Comparison of ENCODE assay signal across 8 cellular contexts in the genomic region with DNA sequence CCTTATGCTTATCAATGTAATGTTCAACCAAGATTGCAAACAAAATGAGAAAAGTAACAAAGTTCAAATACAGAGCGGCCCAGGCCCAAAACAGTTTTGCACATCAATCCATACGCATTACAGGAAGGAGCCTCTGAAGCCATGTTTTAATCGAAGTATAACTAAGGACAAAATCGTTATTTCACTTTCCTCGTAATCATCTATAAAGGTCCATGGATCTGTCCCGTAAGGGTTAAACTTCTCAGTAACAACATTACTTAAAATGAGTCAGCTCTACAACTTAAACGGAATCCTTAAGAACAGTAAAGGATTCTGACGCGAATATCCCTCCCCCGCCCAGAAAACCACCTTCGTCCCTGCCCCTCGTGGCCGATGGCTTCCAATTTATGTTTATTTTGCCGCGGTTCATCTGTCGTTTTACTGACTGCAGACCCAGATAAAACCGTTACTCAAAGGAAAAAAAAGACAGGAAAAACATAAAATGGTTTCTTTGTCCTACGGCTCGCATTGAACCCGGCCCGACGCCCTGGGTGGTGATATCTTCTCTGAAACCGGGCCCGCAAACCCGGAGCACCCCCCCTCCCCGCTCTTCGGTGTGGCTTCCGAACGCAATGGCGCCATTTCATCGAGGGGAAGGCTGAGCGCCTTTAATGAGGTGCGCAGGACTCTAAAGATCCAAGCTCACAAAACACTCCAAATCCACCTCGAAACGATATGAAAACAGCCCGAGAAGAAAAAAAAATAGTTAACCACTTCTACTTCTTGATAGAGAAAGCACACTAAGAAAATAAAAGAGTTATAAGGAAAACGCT. TPM values are rescaled to one million over a fixed set of nuclear protein-coding genes. Genes with fewer than 3 reads are reported as not detected.
DNase-seq lines count a peak whose midpoint lies in the region; ATAC-seq and TF ChIP-seq lines count a peak whose summit lies in the region.

No MANE protein-coding gene starts in this region.

- H3K27ac ChIP-seq in SU-DHL-6 (ENCODE audit: low read depth, low read length) = peak overlapping the region; percentile 97
- H3K27ac ChIP-seq in angular gyrus (ENCODE audit: low read depth, low read length) = peak overlapping the region; percentile 100
- peak overlapping the region; percentile 99 for H3K27ac ChIP-seq in hepatocyte
- H3K27ac ChIP-seq in sigmoid colon = peak overlapping the region; percentile 97 to 99 (median 98)

- peak overlapping the region; percentile 100 for H3K27ac Mint-ChIP-seq in HFFc6

- intact Hi-C loops in sigmoid colon (cut with DNase I) = loop anchor here (2.0 to 10.0 kb wide), 9 partner anchors 107 to 1465 kb away; a partner anchor contains a TSS

- H3K4me1 Mint-ChIP-seq in HFFc6 (ENCODE audit: low read depth) = peaks cover 46% of the 10 kb centered on the region

- H3K4me3 Mint-ChIP-seq in HFFc6 = peak overlapping the region; percentile 100

- under 1% methylated on average over 37 of the region's 37 CpGs for WGBS in hepatocyte (ENCODE audit: low lambda C conversion rate, missing lambda C conversion rate)
- WGBS in sigmoid colon, 2 donors = 0 to 1% methylated on average over 37 of the region's 37 CpGs

- H3K79me2 ChIP-seq in SU-DHL-6 (ENCODE audit: insufficient read depth, low read length) (peaks cover 86% of the 10 kb centered on the region), hepatocyte (peaks cover 89% of the 10 kb centered on the region)

- peaks cover 71% of the 10 kb centered on the region for H3K36me3 Mint-ChIP-seq in HFFc6 (ENCODE audit: low read depth)

- TF ChIP-seq CTCF in HFFc6 (IDR thresholded peaks at IDR 0.05) (no peak), SU-DHL-6 (IDR thresholded peaks at IDR 0.05; ENCODE audit: insufficient read depth, low read length, poor library complexity, severe bottlenecking) (no peak), hepatocyte (IDR thresholded peaks at IDR 0.05; ENCODE audit: poor library complexity) (no peak), sigmoid colon (IDR thresholded peaks at IDR 0.05) (no peak)

- H3K4me3 ChIP-seq in SU-DHL-6 (ENCODE audit: insufficient read depth, low read length, poor library complexity, severe bottlenecking) = peak overlapping the region; percentile 99
- peak overlapping the region; percentile 81 for H3K4me3 ChIP-seq in hepatocyte
- peak overlapping the region; percentile 83 to 98 (median 94) for H3K4me3 ChIP-seq in sigmoid colon

- H4K20me1 ChIP-seq in SU-DHL-6 (ENCODE audit: low read depth, low read length) (peaks cover 67% of the 10 kb centered on the region), hepatocyte (ENCODE audit: insufficient read depth, poor library complexity, severe bottlenecking) (peaks cover 73% of the 10 kb centered on the region)

- H2AFZ ChIP-seq in SU-DHL-6 (ENCODE audit: low read depth, low read length, severe bottlenecking) (no peak overlapping the region), hepatocyte (peak overlapping the region; percentile 48)

- H3K4me2 ChIP-seq in SU-DHL-6 (ENCODE audit: low read depth, low read length, poor library complexity, severe bottlenecking) (peak overlapping the region; percentile 75), hepatocyte (peak overlapping the region; percentile 84)

- TF ChIP-seq EP300 in sigmoid colon (IDR thresholded peaks at IDR 0.05) = no peak

- H3K27me3 Mint-ChIP-seq in HFFc6 (ENCODE audit: insufficient read depth) = peaks cover 22% of the 10 kb centered on the region

- peaks cover 71% of the 10 kb centered on the region for H3K36me3 ChIP-seq in SU-DHL-6 (ENCODE audit: low read length)
- no peaks in the 10 kb centered on the region for H3K36me3 ChIP-seq in hepatocyte (replicated peaks; ENCODE audit: insufficient read depth, low read depth)
- H3K36me3 ChIP-seq in sigmoid colon = peaks cover 20 to 33% (median 21%) of the 10 kb centered on the region in 4 donors

- H3K27me3 ChIP-seq in SU-DHL-6 (ENCODE audit: low read length) (no peaks in the 10 kb centered on the region), hepatocyte (no peaks in the 10 kb centered on the region), sigmoid colon (no peaks in the 10 kb centered on the region)

- H3K9ac ChIP-seq in SU-DHL-6 (ENCODE audit: low read length) = peak overlapping the region; percentile 98

- no peak for ATAC-seq in GM21825 (IDR thresholded peaks at IDR 0.05; ENCODE audit: unreplicated experiment)
- no peak for ATAC-seq in GM21619 (IDR thresholded peaks at IDR 0.05; ENCODE audit: unreplicated experiment)

- peak in 1 of 2 donors; percentile 55 for TF ChIP-seq POLR2A in sigmoid colon (IDR thresholded peaks at IDR 0.05)

- DNase-seq in AG08395 (ENCODE audit: low spot score) (peak; percentile 41), HFFc6 (no peak), hepatocyte (ENCODE audit: low spot score) (peak; percentile 77), sigmoid colon (peak; percentile 89)

- H3F3A ChIP-seq in SU-DHL-6 (ENCODE audit: insufficient read depth) = peaks cover 77% of the 10 kb centered on the region

- H3K9me2 ChIP-seq in SU-DHL-6 (replicated peaks; ENCODE audit: insufficient read depth, low read length) = no peaks in the 10 kb centered on the region
- no peaks in the 10 kb centered on the region for H3K9me2 ChIP-seq in hepatocyte (replicated peaks; ENCODE audit: insufficient read depth)

- H3K4me1 ChIP-seq in hepatocyte (ENCODE audit: insufficient read depth) (peaks cover 25% of the 10 kb centered on the region), sigmoid colon (peaks cover 0 to 55% (median 51%) of the 10 kb centered on the region in 4 donors)

- peaks cover 11% of the 10 kb centered on the region for H3K9me3 Mint-ChIP-seq in HFFc6

- no peaks in the 10 kb centered on the region for H3K9me3 ChIP-seq in SU-DHL-6 (ENCODE audit: insufficient read depth, low read length)
- no peaks in the 10 kb centered on the region for H3K9me3 ChIP-seq in hepatocyte (ENCODE audit: low read depth)
- H3K9me3 ChIP-seq in sigmoid colon = no peaks in the 10 kb centered on the region

RNA-seq across cellular contexts. Expression of a gene that starts 1.0 kb away (rescaled TPM):
- total RNA-seq in HFFc6 (2021; fragmentation: NEBNext Ultra II Directional; extraction: Animal tissue kit (Norgen Biotek cat#: 25700)) = 100 to 1,000 TPM; 403 to 643 (median 565) TPM
- total RNA-seq in hepatocyte (193 and 215 TPM in 2 replicates), sigmoid colon (100 to 1,000 TPM; 141 to 208 (median 181) TPM)
- polyA plus RNA-seq in hepatocyte (553 and 625 TPM in 2 replicates), sigmoid colon (100 to 1,000 TPM; 437 to 885 (median 514) TPM)

RNA-seq across cellular contexts. Expression of a gene that starts 2.0 kb away (rescaled TPM):
- total RNA-seq in HFFc6 (2021; fragmentation: NEBNext Ultra II Directional; extraction: Animal tissue kit (Norgen Biotek cat#: 25700)) = 100 to 1,000 TPM; 115 to 150 (median 140) TPM
- 154 and 165 TPM in 2 replicates for total RNA-seq in hepatocyte
- 120 and 129 TPM in 2 replicates for polyA plus RNA-seq in hepatocyte
- 10 to 100 TPM; 58.1 to 97.1 (median 88.3) TPM for total RNA-seq in sigmoid colon
- 100 to 1,000 TPM in 1 of 3 donors, 10 to 100 TPM in 2; 93.6 to 101 (median 94.9) TPM for polyA plus RNA-seq in sigmoid colon

RNA-seq across cellular contexts. Expression of a gene that starts 47.5 kb away (rescaled TPM):
- 1 to 10 TPM; 2.3 to 6.5 (median 2.7) TPM for total RNA-seq in HFFc6 (2021; fragmentation: NEBNext Ultra II Directional; extraction: Animal tissue kit (Norgen Biotek cat#: 25700))
- total RNA-seq in hepatocyte (10.0 and 10.8 TPM in 2 replicates), sigmoid colon (1 to 10 TPM in 3 of 4 donors, under 1 TPM in 1; 0.55 to 2.1 (median 1.7) TPM)
- polyA plus RNA-seq in hepatocyte (4.7 and 6.5 TPM in 2 replicates), sigmoid colon (10 to 100 TPM in 1 of 3 donors, 1 to 10 TPM in 1, under 1 TPM in 1; 0.60 to 15.0 (median 2.3) TPM)
